ENCODE assay signal across 1 cellular context in genomic region chr14:86708846-86709339, GRCh38.
TF ChIP-seq lines count a peak whose summit lies in the region.

No MANE protein-coding gene starts in this region.

TF ChIP-seq in HepG2, 621 proteins besides CTCF, POLR2A, EP300 and RAD21 (continued from another document and continues in another):
- no peak for TF ChIP-seq PATZ1 (CRISPR knock-in tag; IDR thresholded peaks at IDR 0.05)
- TF ChIP-seq, protein P1, sequence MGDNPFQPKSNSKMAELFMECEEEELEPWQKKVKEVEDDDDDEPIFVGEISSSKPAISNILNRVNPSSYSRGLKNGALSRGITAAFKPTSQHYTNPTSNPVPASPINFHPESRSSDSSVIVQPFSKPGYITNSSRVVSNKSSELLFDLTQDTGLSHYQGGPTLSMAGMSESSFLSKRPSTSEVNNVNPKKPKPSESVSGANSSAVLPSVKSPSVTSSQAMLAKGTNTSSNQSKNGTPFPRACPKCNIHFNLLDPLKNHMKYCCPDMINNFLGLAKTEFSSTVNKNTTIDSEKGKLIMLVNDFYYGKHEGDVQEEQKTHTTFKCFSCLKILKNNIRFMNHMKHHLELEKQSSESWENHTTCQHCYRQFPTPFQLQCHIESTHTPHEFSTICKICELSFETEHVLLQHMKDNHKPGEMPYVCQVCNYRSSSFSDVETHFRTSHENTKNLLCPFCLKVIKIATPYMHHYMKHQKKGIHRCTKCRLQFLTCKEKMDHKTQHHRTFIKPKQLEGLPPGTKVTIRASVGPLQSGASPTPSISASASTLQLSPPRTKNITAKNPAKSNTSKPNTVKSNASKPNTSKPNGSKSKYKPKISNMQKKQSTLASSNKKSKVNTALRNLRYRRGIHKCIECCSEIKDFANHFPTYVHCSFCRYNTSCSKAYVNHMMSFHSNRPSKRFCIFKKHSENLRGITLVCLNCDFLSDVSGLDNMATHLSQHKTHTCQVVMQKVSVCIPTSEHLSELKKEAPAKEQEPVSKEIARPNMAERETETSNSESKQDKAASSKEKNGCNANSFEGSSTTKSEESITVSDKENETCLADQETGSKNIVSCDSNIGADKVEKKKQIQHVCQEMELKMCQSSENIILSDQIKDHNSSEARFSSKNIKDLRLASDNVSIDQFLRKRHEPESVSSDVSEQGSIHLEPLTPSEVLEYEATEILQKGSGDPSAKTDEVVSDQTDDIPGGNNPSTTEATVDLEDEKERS (CRISPR knock-in tag; IDR thresholded peaks at IDR 0.05): no peak
- TF ChIP-seq MBD4 (IDR thresholded peaks at IDR 0.05; ENCODE audit: borderline replicate concordance, low read length): peak; percentile 96
- TF ChIP-seq WIZ (CRISPR knock-in tag; IDR thresholded peaks at IDR 0.05): no peak
- TF ChIP-seq, protein P2, sequence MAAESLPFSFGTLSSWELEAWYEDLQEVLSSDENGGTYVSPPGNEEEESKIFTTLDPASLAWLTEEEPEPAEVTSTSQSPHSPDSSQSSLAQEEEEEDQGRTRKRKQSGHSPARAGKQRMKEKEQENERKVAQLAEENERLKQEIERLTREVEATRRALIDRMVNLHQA (CRISPR knock-in tag; IDR thresholded peaks at IDR 0.05): no peak
- TF ChIP-seq SRF (IDR thresholded peaks at IDR 0.05; ENCODE audit: low read depth, low read length): no peak
- TF ChIP-seq ZNF12 (CRISPR knock-in tag; IDR thresholded peaks at IDR 0.05): peak; percentile 79
- TF ChIP-seq MED1 (CRISPR knock-in tag; IDR thresholded peaks at IDR 0.05): peak; percentile 98
- 0 out of 2 replicates have a peak, but pooled peaks have one; percentile 27 for TF ChIP-seq RFXAP (CRISPR knock-in tag; IDR thresholded peaks at IDR 0.05; ENCODE audit: borderline replicate concordance)
- no peak for TF ChIP-seq SNAI1 (CRISPR knock-in tag; IDR thresholded peaks at IDR 0.05; ENCODE audit: borderline replicate concordance)
- TF ChIP-seq ZNF878 (CRISPR knock-in tag; IDR thresholded peaks at IDR 0.05): peak; percentile 87; the same call in 1 of the 2 replicates
- TF ChIP-seq, protein P3, sequence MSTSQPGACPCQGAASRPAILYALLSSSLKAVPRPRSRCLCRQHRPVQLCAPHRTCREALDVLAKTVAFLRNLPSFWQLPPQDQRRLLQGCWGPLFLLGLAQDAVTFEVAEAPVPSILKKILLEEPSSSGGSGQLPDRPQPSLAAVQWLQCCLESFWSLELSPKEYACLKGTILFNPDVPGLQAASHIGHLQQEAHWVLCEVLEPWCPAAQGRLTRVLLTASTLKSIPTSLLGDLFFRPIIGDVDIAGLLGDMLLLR (CRISPR knock-in tag; IDR thresholded peaks at IDR 0.05): no peak
- no peak for TF ChIP-seq KLF12 (CRISPR knock-in tag; IDR thresholded peaks at IDR 0.05; ENCODE audit: borderline replicate concordance)
- TF ChIP-seq ZNF350 (CRISPR knock-in tag; IDR thresholded peaks at IDR 0.05; ENCODE audit: borderline replicate concordance, low read depth): no peak
- no peak for TF ChIP-seq ZSCAN29 (CRISPR knock-in tag; conservative IDR thresholded peaks at IDR 0.05)
- no peak for TF ChIP-seq ZNF296 (CRISPR knock-in tag; conservative IDR thresholded peaks at IDR 0.05)
- TF ChIP-seq HNRNPLL (IDR thresholded peaks at IDR 0.05; ENCODE audit: low read depth, low read length, poor library complexity, severe bottlenecking): no peak
- no peak for TF ChIP-seq ZSCAN30 (CRISPR knock-in tag; IDR thresholded peaks at IDR 0.05)
- no peak for TF ChIP-seq GLMP (CRISPR knock-in tag; IDR thresholded peaks at IDR 0.05; ENCODE audit: borderline replicate concordance)
- TF ChIP-seq, protein P4, sequence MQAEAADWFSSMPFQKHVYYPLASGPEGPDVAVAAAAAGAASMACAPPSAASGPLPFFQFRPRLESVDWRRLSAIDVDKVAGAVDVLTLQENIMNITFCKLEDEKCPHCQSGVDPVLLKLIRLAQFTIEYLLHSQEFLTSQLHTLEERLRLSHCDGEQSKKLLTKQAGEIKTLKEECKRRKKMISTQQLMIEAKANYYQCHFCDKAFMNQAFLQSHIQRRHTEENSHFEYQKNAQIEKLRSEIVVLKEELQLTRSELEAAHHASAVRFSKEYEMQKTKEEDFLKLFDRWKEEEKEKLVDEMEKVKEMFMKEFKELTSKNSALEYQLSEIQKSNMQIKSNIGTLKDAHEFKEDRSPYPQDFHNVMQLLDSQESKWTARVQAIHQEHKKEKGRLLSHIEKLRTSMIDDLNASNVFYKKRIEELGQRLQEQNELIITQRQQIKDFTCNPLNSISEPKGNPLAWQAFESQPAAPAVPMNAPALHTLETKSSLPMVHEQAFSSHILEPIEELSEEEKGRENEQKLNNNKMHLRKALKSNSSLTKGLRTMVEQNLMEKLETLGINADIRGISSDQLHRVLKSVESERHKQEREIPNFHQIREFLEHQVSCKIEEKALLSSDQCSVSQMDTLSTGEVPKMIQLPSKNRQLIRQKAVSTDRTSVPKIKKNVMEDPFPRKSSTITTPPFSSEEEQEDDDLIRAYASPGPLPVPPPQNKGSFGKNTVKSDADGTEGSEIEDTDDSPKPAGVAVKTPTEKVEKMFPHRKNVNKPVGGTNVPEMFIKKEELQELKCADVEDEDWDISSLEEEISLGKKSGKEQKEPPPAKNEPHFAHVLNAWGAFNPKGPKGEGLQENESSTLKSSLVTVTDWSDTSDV (CRISPR knock-in tag; IDR thresholded peaks at IDR 0.05): no peak
- no peak for TF ChIP-seq KLF13 (CRISPR knock-in tag; IDR thresholded peaks at IDR 0.05)
- peak; percentile 77 to 89 for TF ChIP-seq MAFK (conservative IDR thresholded peaks at IDR 0.05 in 1 of 2, IDR thresholded peaks at IDR 0.05 in 1 of 2; ENCODE audit: low read length in 2 of 2)
- TF ChIP-seq HIVEP1 (CRISPR knock-in tag; IDR thresholded peaks at IDR 0.05): no peak
- no peak; the same call in 1 of the 2 replicates for TF ChIP-seq FOSL1 (CRISPR knock-in tag; IDR thresholded peaks at IDR 0.05; ENCODE audit: borderline replicate concordance)
- 0 out of 2 replicates have a peak, but pooled peaks have one; percentile 3 for TF ChIP-seq ZNF629 (CRISPR knock-in tag; conservative IDR thresholded peaks at IDR 0.05)
- TF ChIP-seq SIN3A (IDR thresholded peaks at IDR 0.05; ENCODE audit: borderline replicate concordance, low read depth, low read length): no peak
- TF ChIP-seq ZNF674 (CRISPR knock-in tag; IDR thresholded peaks at IDR 0.05; ENCODE audit: low read depth): no peak
- no peak for TF ChIP-seq ZNF232 (CRISPR knock-in tag; IDR thresholded peaks at IDR 0.05; ENCODE audit: borderline replicate concordance)
- TF ChIP-seq HDAC2 (CRISPR knock-in tag; IDR thresholded peaks at IDR 0.05): peak; percentile 95
- TF ChIP-seq PPARG (CRISPR knock-in tag; conservative IDR thresholded peaks at IDR 0.05): peak; percentile 90
- peak; percentile 80 for TF ChIP-seq ELF1 (CRISPR knock-in tag; IDR thresholded peaks at IDR 0.05)
- TF ChIP-seq ZBTB38 (CRISPR knock-in tag; IDR thresholded peaks at IDR 0.05): no peak
- TF ChIP-seq ZMYM2 (CRISPR knock-in tag; IDR thresholded peaks at IDR 0.05): peak; percentile 68; the same call in 1 of the 2 replicates
- no peak for TF ChIP-seq LRRFIP1 (CRISPR knock-in tag; conservative IDR thresholded peaks at IDR 0.05)
- TF ChIP-seq, protein P5, sequence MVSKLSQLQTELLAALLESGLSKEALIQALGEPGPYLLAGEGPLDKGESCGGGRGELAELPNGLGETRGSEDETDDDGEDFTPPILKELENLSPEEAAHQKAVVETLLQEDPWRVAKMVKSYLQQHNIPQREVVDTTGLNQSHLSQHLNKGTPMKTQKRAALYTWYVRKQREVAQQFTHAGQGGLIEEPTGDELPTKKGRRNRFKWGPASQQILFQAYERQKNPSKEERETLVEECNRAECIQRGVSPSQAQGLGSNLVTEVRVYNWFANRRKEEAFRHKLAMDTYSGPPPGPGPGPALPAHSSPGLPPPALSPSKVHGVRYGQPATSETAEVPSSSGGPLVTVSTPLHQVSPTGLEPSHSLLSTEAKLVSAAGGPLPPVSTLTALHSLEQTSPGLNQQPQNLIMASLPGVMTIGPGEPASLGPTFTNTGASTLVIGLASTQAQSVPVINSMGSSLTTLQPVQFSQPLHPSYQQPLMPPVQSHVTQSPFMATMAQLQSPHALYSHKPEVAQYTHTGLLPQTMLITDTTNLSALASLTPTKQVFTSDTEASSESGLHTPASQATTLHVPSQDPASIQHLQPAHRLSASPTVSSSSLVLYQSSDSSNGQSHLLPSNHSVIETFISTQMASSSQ (IDR thresholded peaks at IDR 0.05; ENCODE audit: low read depth): peak; percentile 95
- TF ChIP-seq, protein P5 (CRISPR knock-in tag; IDR thresholded peaks at IDR 0.05; ENCODE audit: borderline replicate concordance): peak; percentile 99
- TF ChIP-seq ZNF335 (CRISPR knock-in tag; IDR thresholded peaks at IDR 0.05): no peak
- no peak for TF ChIP-seq GPN1 (CRISPR knock-in tag; IDR thresholded peaks at IDR 0.05; ENCODE audit: borderline replicate concordance)
- TF ChIP-seq ZNF143 (CRISPR knock-in tag; IDR thresholded peaks at IDR 0.05): no peak
- peak; percentile 71; the same call in 1 of the 2 replicates for TF ChIP-seq FOXK1 (CRISPR knock-in tag; IDR thresholded peaks at IDR 0.05; ENCODE audit: borderline replicate concordance, low read depth)
- no peak for TF ChIP-seq ZNF576 (CRISPR knock-in tag; IDR thresholded peaks at IDR 0.05)
- no peak for TF ChIP-seq NONO (IDR thresholded peaks at IDR 0.05)
- TF ChIP-seq NONO (CRISPR knock-in tag; conservative IDR thresholded peaks at IDR 0.05): peak; percentile 50; the same call in 1 of the 2 replicates
- TF ChIP-seq TFE3 (CRISPR knock-in tag; IDR thresholded peaks at IDR 0.05): peak; percentile 81
- no peak for TF ChIP-seq REXO4 (CRISPR knock-in tag; IDR thresholded peaks at IDR 0.05; ENCODE audit: borderline replicate concordance)
